ENCODE assay signal across 10 cellular contexts in genomic region chr12:87509233-87509820, GRCh38.
DNase-seq lines count a peak whose midpoint lies in the region; ATAC-seq and TF ChIP-seq lines count a peak whose summit lies in the region.
"Had no signal": no experiment of that assay in that cellular context is flagged by ENCODE, and none has a peak within 500 bp of the region (broad histone marks: within the 10 kb centered on the region; RNA-seq: fewer than 3 reads in every experiment).

No MANE protein-coding gene starts in this region.

- no peak for ATAC-seq in GM18505 (IDR thresholded peaks at IDR 0.05; ENCODE audit: unreplicated experiment)
- ATAC-seq in GM18502 (IDR thresholded peaks at IDR 0.05; ENCODE audit: poor library complexity, unreplicated experiment): no peak
- ATAC-seq: naive thymus-derived CD4-positive, alpha-beta T cell; stimulated activated effector memory CD8-positive, alpha-beta T cell treated with anti-CD3 and anti-CD28 coated beads, Interleukin-12 subunit alpha, Interleukin-12 subunit beta, amount 100 ng/mL, for 72 hours had no signal

- peak overlapping the region; percentile 57 for H3K27ac ChIP-seq in mammary epithelial cell (ENCODE audit: insufficient read depth, low read depth, low read length)

- no TSS peak for BruUV-seq in mammary epithelial cell (replicated peaks; lab: Mats Ljungman, UMichigan)

- TF ChIP-seq CTCF in mammary epithelial cell (conservative IDR thresholded peaks at IDR 0.05 in 1 of 2, IDR thresholded peaks at IDR 0.05 in 1 of 2; ENCODE audit: extremely low read depth in 1 of 2, insufficient read depth in 1 of 2, low read depth in 1 of 2, low read length in 2 of 2): no peak

- intact Hi-C loops in mammary epithelial cell (cut with micrococcal nuclease): no loop called here

- peak overlapping the region; percentile 6 for H3K4me2 ChIP-seq in mammary epithelial cell (ENCODE audit: insufficient read depth, low read depth, low read length)

- in situ Hi-C loops in mammary epithelial cell (cut with MboI; ENCODE audit: low sequenced_read_pairs in 2 of 2): no loop called here

- peaks cover 10% of the 10 kb centered on the region for H3K4me1 ChIP-seq in mammary epithelial cell (ENCODE audit: insufficient read depth, low read length)

- H3K9me3 ChIP-seq in mammary epithelial cell (replicated peaks; ENCODE audit: insufficient read depth, low read length): peaks cover 2% of the 10 kb centered on the region

- no peaks in the 10 kb centered on the region for H3K27me3 ChIP-seq in mammary epithelial cell (ENCODE audit: insufficient read depth, low read length)

- dilution Hi-C loops in mammary epithelial cell (cut with HindIII; ENCODE audit: low sequenced_read_pairs): no loop called here

- DNase-seq in NCI-H510A treated with DMSO at 0.1 percent for 48 hours (lab: John Stamatoyannopoulos, UW) (peak; percentile 19), NCI-H510A (lab: John Stamatoyannopoulos, UW) (no peak), NCI-H2029 (lab: John Stamatoyannopoulos, UW) (peak; percentile 64), mammary epithelial cell (peak; percentile 68), smooth muscle cell of the brain vasculature (ENCODE audit: low read depth, low spot score) (peak; percentile 21)
- no peak for DNase-seq in activated CD8-positive, alpha-beta memory T cell treated with anti-CD3 and anti-CD28 coated beads, Interleukin-2, amount 50 U/mL, for 48 hours
- DNase-seq: naive thymus-derived CD4-positive, alpha-beta T cell had no signal

- no peak overlapping the region for H3K9ac ChIP-seq in mammary epithelial cell (ENCODE audit: insufficient read depth, low read length)

- no peaks in the 10 kb centered on the region for H3K79me2 ChIP-seq in mammary epithelial cell (ENCODE audit: insufficient read depth, low read length)

- peak overlapping the region; percentile 67 for H2AFZ ChIP-seq in mammary epithelial cell (ENCODE audit: low read depth, low read length)

- H4K20me1 ChIP-seq in mammary epithelial cell (ENCODE audit: insufficient read depth, low read length): no peaks in the 10 kb centered on the region

- TF ChIP-seq POLR2A in GM18505 (IDR thresholded peaks at IDR 0.05; ENCODE audit: borderline replicate concordance, extremely low read depth, insufficient read depth, insufficient read length): no peak

- H3K36me3 ChIP-seq in mammary epithelial cell (ENCODE audit: insufficient read depth, low read length): no peaks in the 10 kb centered on the region

- no peak overlapping the region for H3K4me3 ChIP-seq in mammary epithelial cell (replicated peaks in 1 of 3; ENCODE audit: insufficient read depth in 1 of 3, low read depth in 2 of 3, low read length in 3 of 3)

- CTCF ChIA-PET in mammary epithelial cell (lab: Charles Lee; ENCODE audit: low non-redundant PET): interaction anchor here (0.5 kb wide), 1 partner anchor 288 kb away, joined by 11 read pairs; no protein-coding TSS in a partner anchor

Comparison
In these comparisons a context has a peak if more than half of its experiments do, and no peak if none do; other contexts are left out.
1. DNase-seq: peak in NCI-H510A treated with DMSO at 0.1 percent for 48 hours (single experiment), NCI-H2029 (single experiment), mammary epithelial cell (single experiment) and smooth muscle cell of the brain vasculature (single experiment); none in NCI-H510A (single experiment) and activated CD8-positive, alpha-beta memory T cell treated with anti-CD3 and anti-CD28 coated beads, Interleukin-2, amount 50 U/mL, for 48 hours (single experiment).